In the genomic region with DNA sequence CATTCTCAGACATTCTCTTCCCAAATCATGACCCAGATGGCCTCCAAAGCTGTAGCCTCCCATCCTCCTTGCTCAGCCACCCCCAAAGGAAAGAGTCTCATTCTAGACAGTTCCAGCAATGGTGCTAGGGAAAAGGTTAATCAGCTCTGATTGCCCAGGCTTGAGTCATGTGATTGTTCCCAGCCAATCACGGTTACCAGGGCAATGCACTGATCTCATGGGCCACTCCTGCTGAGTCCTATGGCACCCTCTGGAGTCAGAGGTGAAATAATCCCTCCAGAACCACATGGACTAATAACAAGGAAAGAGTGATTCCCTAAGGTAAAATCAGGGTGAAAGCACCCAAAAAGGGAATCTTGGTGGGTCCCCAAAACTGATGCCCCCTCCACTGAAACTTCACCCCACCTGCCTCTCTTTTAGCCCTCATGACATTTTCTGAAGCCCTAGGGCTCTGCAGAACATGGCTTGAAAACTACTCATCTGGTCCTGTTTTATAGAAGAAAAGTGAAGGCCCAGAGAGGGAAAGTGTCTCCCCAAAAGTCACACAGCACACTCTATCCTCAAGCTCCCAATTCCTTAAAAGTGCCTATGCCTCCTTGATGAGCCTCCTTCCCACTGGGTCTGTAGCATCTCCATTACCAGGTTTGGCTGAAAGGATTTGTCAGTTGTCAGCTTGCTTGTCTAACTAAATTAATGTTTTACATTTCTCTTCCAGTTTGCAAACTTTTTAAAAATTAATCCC, we compare ENCODE assay signal across 15 cellular contexts.
DNase-seq lines count a peak whose midpoint lies in the region; ATAC-seq and TF ChIP-seq lines count a peak whose summit lies in the region.
"Had no signal": no experiment of that assay in that cellular context is flagged by ENCODE, and none has a peak within 500 bp of the region (broad histone marks: within the 10 kb centered on the region; RNA-seq: fewer than 3 reads in every experiment).

No MANE protein-coding gene starts in this region.

- H3K27ac Mint-ChIP-seq in GM23338: no peak overlapping the region
- H3K27ac Mint-ChIP-seq in mesothelial cell of epicardium: no peak overlapping the region
- H3K27ac Mint-ChIP-seq: activated T-cell treated with anti-CD3 and anti-CD28 coated beads, Interleukin-2, amount 50 U/mL, for 72 hours; B cell; endodermal cell had no signal

- CTCF ChIA-PET in PC-9 (lab: Charles Lee): no interaction called here

- H3K9me3 ChIP-seq in PC-9 (ENCODE audit: insufficient read depth, low read depth): no peaks in the 10 kb centered on the region
- H3K9me3 ChIP-seq: thyroid gland had no signal

- H4K20me1 ChIP-seq in GM23338 (replicated peaks; ENCODE audit: insufficient read depth) (no peaks in the 10 kb centered on the region), PC-9 (ENCODE audit: insufficient read depth) (no peaks in the 10 kb centered on the region)

- H3K27me3 ChIP-seq in GM23338 (ENCODE audit: insufficient read depth) (no peaks in the 10 kb centered on the region), PC-9 (ENCODE audit: insufficient read depth, low read depth) (no peaks in the 10 kb centered on the region)
- H3K27me3 ChIP-seq: thyroid gland had no signal

- H3F3A ChIP-seq in GM23338 (replicated peaks; ENCODE audit: low read depth) (no peaks in the 10 kb centered on the region), PC-9 (ENCODE audit: insufficient read depth, low read depth) (no peaks in the 10 kb centered on the region)

- no peaks in the 10 kb centered on the region for H3K79me2 ChIP-seq in GM23338 (replicated peaks; ENCODE audit: insufficient read depth)
- no peaks in the 10 kb centered on the region for H3K79me2 ChIP-seq in PC-9 (ENCODE audit: low read depth)

- POLR2A ChIA-PET in PC-9 (lab: Charles Lee; ENCODE audit: unreplicated experiment): interaction anchor here (0.7 kb wide), 1 partner anchor 408 kb away, joined by 5 read pairs; no protein-coding TSS in a partner anchor

- no peak overlapping the region for H3K4me3 ChIP-seq in GM23338
- H3K4me3 ChIP-seq in PC-9: no peak overlapping the region
- H3K4me3 ChIP-seq in fibroblast of the aortic adventitia (ENCODE audit: low read depth, low read length): no peak overlapping the region
- H3K4me3 ChIP-seq: thyroid gland had no signal

- H3K4me1 Mint-ChIP-seq in GM23338: no peaks in the 10 kb centered on the region
- H3K4me1 Mint-ChIP-seq in mesothelial cell of epicardium: peaks cover 4% of the 10 kb centered on the region
- H3K4me1 Mint-ChIP-seq: B cell, endodermal cell had no signal

- no peaks in the 10 kb centered on the region; the same call in 2 of the 3 replicates for H3K9me3 Mint-ChIP-seq in GM23338
- H3K9me3 Mint-ChIP-seq in mesothelial cell of epicardium: no peaks in the 10 kb centered on the region
- H3K9me3 Mint-ChIP-seq: activated T-cell treated with anti-CD3 and anti-CD28 coated beads, Interleukin-2, amount 50 U/mL, for 72 hours; endodermal cell had no signal

- ATAC-seq in GM23338: no peak; the same call in 2 of the 3 replicates
- ATAC-seq: activated CD4-positive, CD25-positive, alpha-beta regulatory T cell treated with anti-CD3 and anti-CD28 coated beads, Interleukin-2, amount 50 U/mL, for 24 hours; activated T-cell treated with anti-CD3 and anti-CD28 coated beads, Interleukin-2, amount 50 U/mL, for 72 hours; sciatic nerve had no signal

- intact Hi-C loops in PC-9 (cut with micrococcal nuclease; ENCODE audit: unreplicated experiment): no loop called here

- H3K9me2 ChIP-seq in GM23338 (ENCODE audit: insufficient read depth) (no peaks in the 10 kb centered on the region; the same call in 1 of the 2 replicates), PC-9 (ENCODE audit: insufficient read depth) (no peaks in the 10 kb centered on the region)

- H2AFZ ChIP-seq in GM23338 (peak overlapping the region; percentile 86; the same call in 1 of the 2 replicates), PC-9 (no peak overlapping the region)

- DNase-seq in GM23338 (ENCODE audit: low spot score) (no peak), PC-9 (peak; percentile 10 to 40), fibroblast of the aortic adventitia (ENCODE audit: low read depth) (peak; percentile 18), GOT3 (lab: John Stamatoyannopoulos, UW) (no peak), mesothelial cell of epicardium (ENCODE audit: low spot score in 2 of 2, unreplicated experiment in 2 of 2) (no peak), NCI-H2227 treated with DMSO at 0.1 percent for 48 hours (lab: John Stamatoyannopoulos, UW) (no peak)
- no peak for DNase-seq in activated naive CD4-positive, alpha-beta T cell (lab: John Stamatoyannopoulos, UW)
- DNase-seq: activated T-cell treated with anti-CD3 and anti-CD28 coated beads, Interleukin-2, amount 50 U/mL, for 72 hours; endodermal cell; SHP77 treated with DMSO at 0.1 percent for 48 hours; thyroid gland had no signal

- H3K27me3 Mint-ChIP-seq in GM23338 (ENCODE audit: insufficient read depth, low read depth, poor library complexity) (peaks cover 8% of the 10 kb centered on the region), mesothelial cell of epicardium (ENCODE audit: low read depth) (no peaks in the 10 kb centered on the region)
- H3K27me3 Mint-ChIP-seq: B cell had no signal

- H3K36me3 ChIP-seq in GM23338 (ENCODE audit: insufficient read depth) (no peaks in the 10 kb centered on the region), PC-9 (ENCODE audit: low read depth) (no peaks in the 10 kb centered on the region)
- H3K36me3 ChIP-seq: thyroid gland had no signal

- no peak overlapping the region for H3K4me2 ChIP-seq in GM23338
- no peak overlapping the region for H3K4me2 ChIP-seq in PC-9

- H3K27ac ChIP-seq in 22Rv1 (no peak overlapping the region), GM23338 (ENCODE audit: low read depth) (no peak overlapping the region), PC-9 (no peak overlapping the region)
- H3K27ac ChIP-seq: thyroid gland had no signal

- H3K36me3 Mint-ChIP-seq in GM23338 (ENCODE audit: low read depth) (no peaks in the 10 kb centered on the region), mesothelial cell of epicardium (no peaks in the 10 kb centered on the region)

- TF ChIP-seq CTCF in 22Rv1 (IDR thresholded peaks at IDR 0.05) (0 out of 2 replicates have a peak, but pooled peaks have one; percentile 14), GM23338 (conservative IDR thresholded peaks at IDR 0.05; ENCODE audit: low read depth in 2 of 2) (peak; percentile 20 to 38; a peak in 2 of 4 replicates), PC-9 (conservative IDR thresholded peaks at IDR 0.05) (no peak; the same call in 1 of the 2 replicates), fibroblast of the aortic adventitia (IDR thresholded peaks at IDR 0.05; ENCODE audit: insufficient read depth, low read length) (no peak), mesothelial cell of epicardium (IDR thresholded peaks at IDR 0.05; ENCODE audit: unreplicated experiment) (no peak)

- BruUV-seq in PC-9 (replicated peaks; lab: Mats Ljungman, UMichigan): no TSS peak

- H3K4me3 Mint-ChIP-seq in GM23338: no peak overlapping the region
- H3K4me3 Mint-ChIP-seq in mesothelial cell of epicardium: no peak overlapping the region
- H3K4me3 Mint-ChIP-seq: activated T-cell treated with anti-CD3 and anti-CD28 coated beads, Interleukin-2, amount 50 U/mL, for 72 hours; B cell; endodermal cell had no signal

- H3K4me1 ChIP-seq in GM23338 (ENCODE audit: insufficient read depth) (no peaks in the 10 kb centered on the region), PC-9 (replicated peaks; ENCODE audit: insufficient read depth) (no peaks in the 10 kb centered on the region)
- H3K4me1 ChIP-seq: thyroid gland had no signal

TF ChIP-seq in GM23338, 12 proteins besides CTCF, POLR2A, EP300 and RAD21:
- TF ChIP-seq ZNF114 (CRISPR knock-in tag; IDR thresholded peaks at IDR 0.05) (no peak), EZH2 (IDR thresholded peaks at IDR 0.05; ENCODE audit: low read depth, unreplicated experiment) (no peak), REST (IDR thresholded peaks at IDR 0.05; ENCODE audit: unreplicated experiment) (no peak)

Comparison
In these comparisons a context has a peak if more than half of its experiments do, and no peak if none do; other contexts are left out.
1. CTCF ChIP-seq: peak in 22Rv1 (single experiment) and GM23338 (2 of 2); none in PC-9 (single experiment), fibroblast of the aortic adventitia (single experiment) and mesothelial cell of epicardium (single experiment).
2. DNase-seq: peak in PC-9 (2 of 2) and fibroblast of the aortic adventitia (single experiment); none in GM23338 (single experiment), GOT3 (single experiment), mesothelial cell of epicardium (0 of 2), NCI-H2227 treated with DMSO at 0.1 percent for 48 hours (single experiment) and activated naive CD4-positive, alpha-beta T cell (0 of 4).